ENCODE assay signal across 15 cellular contexts in the genomic region with DNA sequence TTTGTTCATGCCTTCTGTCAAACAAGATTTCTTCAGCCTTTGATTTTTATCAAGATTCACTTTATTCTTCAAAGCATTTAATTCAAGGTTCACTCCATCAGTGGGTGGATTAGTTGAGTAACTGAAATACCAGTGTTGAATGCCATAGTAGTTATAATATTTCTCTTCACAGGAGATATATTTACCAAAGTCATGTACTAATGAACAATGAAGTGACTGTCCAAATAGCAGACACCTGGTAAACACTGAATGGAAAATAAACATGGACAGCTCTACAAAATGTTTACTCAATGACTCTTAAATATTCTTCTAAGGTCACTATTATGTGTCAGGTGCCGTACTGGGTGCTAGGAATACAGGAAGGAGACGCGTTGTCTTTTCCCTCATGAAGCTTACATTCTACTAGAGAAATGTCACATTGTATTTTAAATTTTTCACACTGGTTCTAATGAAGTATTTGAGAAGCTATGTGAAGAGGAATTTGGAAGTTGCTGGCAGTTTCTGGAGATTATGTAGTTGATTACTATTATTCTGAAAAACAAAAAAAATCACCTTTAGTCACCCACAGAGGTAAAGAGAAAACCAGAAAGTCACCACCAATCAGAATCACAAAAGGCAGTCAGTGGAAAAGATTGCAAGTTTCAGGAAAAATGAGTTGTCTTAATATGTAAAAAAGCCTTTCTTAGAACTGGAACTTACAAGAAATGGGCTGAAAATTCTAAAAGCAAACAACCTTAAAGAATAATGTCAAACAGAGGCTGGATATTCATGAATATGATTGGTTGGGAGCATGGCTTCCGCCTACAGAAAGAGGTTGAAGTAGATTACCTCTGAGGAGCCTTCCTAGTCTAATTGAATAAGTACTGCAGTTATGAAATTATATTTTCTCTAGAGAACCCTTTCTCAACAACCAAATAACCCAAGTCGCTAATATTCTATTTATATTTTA.
DNase-seq lines count a peak whose midpoint lies in the region; ATAC-seq, FAIRE-seq and TF ChIP-seq lines count a peak whose summit lies in the region.
"Had no signal": no experiment of that assay in that cellular context is flagged by ENCODE, and none has a peak within 500 bp of the region (broad histone marks: within the 10 kb centered on the region; RNA-seq: fewer than 3 reads in every experiment).

No MANE protein-coding gene starts in this region.

- no peaks in the 10 kb centered on the region for H3K9me3 ChIP-seq in CD4-positive, alpha-beta memory T cell (ENCODE audit: control insufficient read depth in 1 of 2, low read length in 2 of 2)
- no peaks in the 10 kb centered on the region for H3K9me3 ChIP-seq in gastroesophageal sphincter

- CTCF ChIA-PET in CD4-positive, alpha-beta memory T cell (lab: Charles Lee; ENCODE audit: partially characterized antibody), result interaction anchor here (1.0 to 4.0 kb wide), 9 partner anchors 11 to 433 kb away, joined by 3 to 26 read pairs (median 3); no protein-coding TSS in a partner anchor

- peaks cover 70% of the 10 kb centered on the region for H3K4me1 ChIP-seq in CD4-positive, alpha-beta memory T cell (ENCODE audit: insufficient read depth, low read length)
- no peaks in the 10 kb centered on the region for H3K4me1 ChIP-seq in gastroesophageal sphincter

- WGBS in gastroesophageal sphincter (ENCODE audit: low coverage in 1 of 2), 2 donors, result 88 to 97% methylated on average over 5 of the region's 5 CpGs

- H3K4me3 Mint-ChIP-seq in CD4-positive, alpha-beta memory T cell, result peak overlapping the region in 7 of 8 donors; percentile 24 to 65 (median 51)
- H3K4me3 Mint-ChIP-seq in T-helper 2 cell treated with Interferon-gamma antibody and Interleukin-4, amounts not matched to agents 5 μg/mL and 100 μg/mL, for 36 hours, result peak overlapping the region; percentile 35
- peak overlapping the region; percentile 35 to 57 (median 46) for H3K4me3 Mint-ChIP-seq in immature natural killer cell
- H3K4me3 Mint-ChIP-seq: naive B cell had no signal

- FAIRE-seq in GM19239 (lab: Jason Lieb, UNC), result peak; percentile 28

- H3K27me3 ChIP-seq in CD4-positive, alpha-beta memory T cell (ENCODE audit: insufficient read depth, low read length), result no peaks in the 10 kb centered on the region
- no peaks in the 10 kb centered on the region for H3K27me3 ChIP-seq in gastroesophageal sphincter
- H3K27me3 ChIP-seq: heart right ventricle had no signal

- no peaks in the 10 kb centered on the region for H3K27me3 Mint-ChIP-seq in CD4-positive, alpha-beta memory T cell
- no peaks in the 10 kb centered on the region for H3K27me3 Mint-ChIP-seq in T-helper 2 cell treated with Interferon-gamma antibody and Interleukin-4, amounts not matched to agents 5 μg/mL and 100 μg/mL, for 36 hours (ENCODE audit: low read depth)
- H3K27me3 Mint-ChIP-seq in immature natural killer cell (ENCODE audit: low read depth in 3 of 3), result peaks cover 0 to 3% (median 3%) of the 10 kb centered on the region in 3 donors
- H3K27me3 Mint-ChIP-seq: naive B cell had no signal

- H3K9me3 Mint-ChIP-seq in CD4-positive, alpha-beta memory T cell, result peaks cover 0 to 10% (median 2%) of the 10 kb centered on the region in 8 donors
- H3K9me3 Mint-ChIP-seq in T-helper 2 cell treated with Interferon-gamma antibody and Interleukin-4, amounts not matched to agents 5 μg/mL and 100 μg/mL, for 36 hours, result peaks cover 11% of the 10 kb centered on the region
- peaks cover 0 to 3% (median 0%) of the 10 kb centered on the region in 6 donors for H3K9me3 Mint-ChIP-seq in immature natural killer cell

- no peak overlapping the region for H3K4me3 ChIP-seq in CD4-positive, alpha-beta memory T cell (ENCODE audit: low read length in 2 of 2)
- H3K4me3 ChIP-seq in gastroesophageal sphincter, result no peak overlapping the region
- H3K4me3 ChIP-seq: heart right ventricle, thoracic aorta had no signal

- ATAC-seq in GM19455 (IDR thresholded peaks at IDR 0.05; ENCODE audit: unreplicated experiment), result no peak
- no peak for ATAC-seq in gastroesophageal sphincter
- ATAC-seq: left lobe of liver, right cardiac atrium, Right ventricle myocardium inferior had no signal

- no peak for TF ChIP-seq EP300 in gastroesophageal sphincter (IDR thresholded peaks at IDR 0.05)

- peaks cover 56 to 78% (median 72%) of the 10 kb centered on the region in 4 donors for H3K4me1 Mint-ChIP-seq in CD4-positive, alpha-beta memory T cell
- H3K4me1 Mint-ChIP-seq in T-helper 2 cell treated with Interferon-gamma antibody and Interleukin-4, amounts not matched to agents 5 μg/mL and 100 μg/mL, for 36 hours (ENCODE audit: low read depth), result peaks cover 70% of the 10 kb centered on the region
- peaks cover 47 to 54% of the 10 kb centered on the region in 2 donors for H3K4me1 Mint-ChIP-seq in immature natural killer cell

- POLR2A ChIA-PET in CD4-positive, alpha-beta memory T cell (lab: Charles Lee; ENCODE audit: partially characterized antibody), result interaction anchor here (0.8 to 3.8 kb wide), 27 partner anchors 9 to 287 kb away, joined by 3 to 58 read pairs (median 5); a partner anchor contains a TSS

- no peaks in the 10 kb centered on the region for H3K36me3 ChIP-seq in CD4-positive, alpha-beta memory T cell (ENCODE audit: insufficient read depth, low read length)
- no peaks in the 10 kb centered on the region for H3K36me3 ChIP-seq in gastroesophageal sphincter
- H3K36me3 ChIP-seq: heart right ventricle, thoracic aorta had no signal

- no peak for TF ChIP-seq CTCF in gastroesophageal sphincter (IDR thresholded peaks at IDR 0.05)

- DNase-seq in CD4-positive, alpha-beta memory T cell, result no peak
- DNase-seq in GM19239 (ENCODE audit: insufficient read length, low spot score) (no peak), immature natural killer cell (no peak), NCI-H526 treated with DMSO at 0.1 percent for 48 hours (lab: John Stamatoyannopoulos, UW) (no peak)
- DNase-seq in T-helper 2 cell treated with Interferon-gamma antibody and Interleukin-4, amounts not matched to agents 5 μg/mL and 100 μg/mL, for 36 hours (ENCODE audit: low spot score), result no peak
- DNase-seq: heart right ventricle, naive B cell, NCI-H1436 treated with DMSO at 0.1 percent for 48 hours, right cardiac atrium had no signal

- H3K36me3 Mint-ChIP-seq in CD4-positive, alpha-beta memory T cell, result no peaks in the 10 kb centered on the region
- peaks cover 30% of the 10 kb centered on the region for H3K36me3 Mint-ChIP-seq in T-helper 2 cell treated with Interferon-gamma antibody and Interleukin-4, amounts not matched to agents 5 μg/mL and 100 μg/mL, for 36 hours (ENCODE audit: low read depth)
- H3K36me3 Mint-ChIP-seq in immature natural killer cell, result no peaks in the 10 kb centered on the region
- H3K36me3 Mint-ChIP-seq: naive B cell had no signal

- peak overlapping the region; percentile 42 for H3K27ac ChIP-seq in CD4-positive, alpha-beta memory T cell (ENCODE audit: low read depth, low read length)
- H3K27ac ChIP-seq in gastroesophageal sphincter, result no peak overlapping the region
- H3K27ac ChIP-seq: epithelial cell of prostate had no signal

- no peak for TF ChIP-seq POLR2A in gastroesophageal sphincter (IDR thresholded peaks at IDR 0.05)

- peak overlapping the region; percentile 83 to 95 (median 92) for H3K27ac Mint-ChIP-seq in CD4-positive, alpha-beta memory T cell
- H3K27ac Mint-ChIP-seq in T-helper 2 cell treated with Interferon-gamma antibody and Interleukin-4, amounts not matched to agents 5 μg/mL and 100 μg/mL, for 36 hours, result peak overlapping the region; percentile 91
- peak overlapping the region; percentile 12 to 83 (median 66) for H3K27ac Mint-ChIP-seq in immature natural killer cell

- intact Hi-C loops in CD4-positive, alpha-beta memory T cell (cut with micrococcal nuclease), result loop anchor here (1.0 to 2.0 kb wide), 6 partner anchors 9 to 282 kb away; no protein-coding TSS in a partner anchor
